ENCODE assay signal across 16 cellular contexts in genomic region chr2:195648780-195649179, GRCh38. TPM values are rescaled to one million over a fixed set of nuclear protein-coding genes. Genes with fewer than 3 reads are reported as not detected.
DNase-seq lines count a peak whose midpoint lies in the region; ATAC-seq lines count a peak whose summit lies in the region.
"Had no signal": no experiment of that assay in that cellular context is flagged by ENCODE, and none has a peak within 500 bp of the region (broad histone marks: within the 10 kb centered on the region; RNA-seq: fewer than 3 reads in every experiment).

No MANE protein-coding gene starts in this region.

- ATAC-seq in GM21786 (IDR thresholded peaks at IDR 0.05; ENCODE audit: unreplicated experiment) (no peak), HG03108 (IDR thresholded peaks at IDR 0.05; ENCODE audit: unreplicated experiment) (no peak)
- ATAC-seq: left lung had no signal

- DNase-seq in CD1c-positive myeloid dendritic cell (ENCODE audit: extremely low spot score) (peak; percentile 81), KBM-7 (peak; percentile 65), immature natural killer cell (peak; percentile 64 to 65 (median 65)), NCI-H774 (lab: John Stamatoyannopoulos, UW) (no peak), HuH-7 (ENCODE audit: low spot score) (no peak)
- DNase-seq: GDM1, head of caudate nucleus, left lung, NCI-H1694 treated with DMSO at 0.1 percent for 48 hours, NCI-H526, nephron progenitor cell, SHP77 treated with DMSO at 0.1 percent for 48 hours, sigmoid colon had no signal

- H3K4me3 Mint-ChIP-seq in T-helper 1 cell treated with Interleukin-12 subunit alpha and Interleukin-12 subunit beta and Interleukin-4 antibody, amounts not matched to agents 30 μg/mL and 1 μg/mL, for 36 hours = peak overlapping the region; percentile 56
- peak overlapping the region; percentile 69 to 84 (median 78) for H3K4me3 Mint-ChIP-seq in immature natural killer cell
- H3K4me3 Mint-ChIP-seq: nephron progenitor cell had no signal

- H3K27me3 Mint-ChIP-seq in T-helper 1 cell treated with Interleukin-12 subunit alpha and Interleukin-12 subunit beta and Interleukin-4 antibody, amounts not matched to agents 30 μg/mL and 1 μg/mL, for 36 hours (ENCODE audit: low read depth) = no peaks in the 10 kb centered on the region
- H3K27me3 Mint-ChIP-seq in immature natural killer cell (ENCODE audit: low read depth in 3 of 3) = peaks cover 13 to 14% (median 14%) of the 10 kb centered on the region in 3 donors

- H3K9me3 Mint-ChIP-seq in T-helper 1 cell treated with Interleukin-12 subunit alpha and Interleukin-12 subunit beta and Interleukin-4 antibody, amounts not matched to agents 30 μg/mL and 1 μg/mL, for 36 hours = peaks cover 12% of the 10 kb centered on the region
- H3K9me3 Mint-ChIP-seq in immature natural killer cell = no peaks in the 10 kb centered on the region
- H3K9me3 Mint-ChIP-seq: nephron progenitor cell had no signal

- peak overlapping the region; percentile 49 for H3K27ac Mint-ChIP-seq in T-helper 1 cell treated with Interleukin-12 subunit alpha and Interleukin-12 subunit beta and Interleukin-4 antibody, amounts not matched to agents 30 μg/mL and 1 μg/mL, for 36 hours
- H3K27ac Mint-ChIP-seq in immature natural killer cell = peak overlapping the region; percentile 85 to 99 (median 92)
- H3K27ac Mint-ChIP-seq: nephron progenitor cell had no signal

- peaks cover 11% of the 10 kb centered on the region for H3K36me3 Mint-ChIP-seq in T-helper 1 cell treated with Interleukin-12 subunit alpha and Interleukin-12 subunit beta and Interleukin-4 antibody, amounts not matched to agents 30 μg/mL and 1 μg/mL, for 36 hours (ENCODE audit: low read depth)
- H3K36me3 Mint-ChIP-seq in immature natural killer cell = peaks cover 0 to 3% (median 0%) of the 10 kb centered on the region in 3 donors

- H3K4me1 Mint-ChIP-seq in T-helper 1 cell treated with Interleukin-12 subunit alpha and Interleukin-12 subunit beta and Interleukin-4 antibody, amounts not matched to agents 30 μg/mL and 1 μg/mL, for 36 hours (ENCODE audit: low read depth) = peaks cover 16% of the 10 kb centered on the region
- peaks cover 30 to 42% of the 10 kb centered on the region in 2 donors for H3K4me1 Mint-ChIP-seq in immature natural killer cell
- H3K4me1 Mint-ChIP-seq: nephron progenitor cell had no signal

- in situ Hi-C loops in KBM-7 (cut with MboI; ENCODE audit: low pct_unique_long_range_greater_than_20kb, low sequenced_read_pairs) = no loop called here

RNA-seq across cellular contexts. Expression of gene SLC39A10, which starts 8.2 kb away (rescaled TPM):
- polyA plus RNA-seq in immature natural killer cell = 10 to 100 TPM; 10.2 to 18.9 (median 17.5) TPM

Comparison
In these comparisons a context has a peak if more than half of its experiments do, and no peak if none do; other contexts are left out.
1. DNase-seq: peak in CD1c-positive myeloid dendritic cell (single experiment), KBM-7 (single experiment) and immature natural killer cell (3 of 3); none in NCI-H774 (single experiment) and HuH-7 (single experiment).